ENCODE assay signal across 14 cellular contexts in genomic region chr10:6009159-6009558, GRCh38. TPM values are rescaled to one million over a fixed set of nuclear protein-coding genes. Genes with fewer than 3 reads are reported as not detected.
DNase-seq lines count a peak whose midpoint lies in the region; ATAC-seq, FAIRE-seq and TF ChIP-seq lines count a peak whose summit lies in the region.
"Had no signal": no experiment of that assay in that cellular context is flagged by ENCODE, and none has a peak within 500 bp of the region (broad histone marks: within the 10 kb centered on the region; RNA-seq: fewer than 3 reads in every experiment).

No MANE protein-coding gene starts in this region.

- 60 to 72% (median 64%) methylated on average over 2 of the region's 2 CpGs for WGBS in heart left ventricle, 4 donors

- H3K4me3 ChIP-seq in heart left ventricle: peak overlapping the region in 9 of 12 donors; percentile 9 to 47 (median 34)
- no peak overlapping the region for H3K4me3 ChIP-seq in CD4-positive, alpha-beta memory T cell (ENCODE audit: low read length in 2 of 2)
- H3K4me3 ChIP-seq: cardiac muscle cell, sigmoid colon, SJSA1 had no signal

- CTCF ChIA-PET in CD4-positive, alpha-beta memory T cell (lab: Charles Lee; ENCODE audit: partially characterized antibody): interaction anchor here (10.3 kb wide), 1 partner anchor 76 kb away, joined by 127 read pairs; no protein-coding TSS in a partner anchor

- intact Hi-C loops in activated T-helper 2 cell treated with anti-CD3 and anti-CD28 coated beads, Interferon-gamma antibody, Interleukin-2, Interleukin-4, amounts not matched to agents 10 μg/mL and 5 μg/mL and 100 μg/mL, durations not matched to agents 14 hours and 24 hours and 36 hours (cut with micrococcal nuclease): loop anchor here (1.0 kb wide), 1 partner anchor 8 kb away; no protein-coding TSS in a partner anchor
- intact Hi-C loops in heart left ventricle (cut with DNase I): loop anchor here in 1 of 10 donors (10.0 kb wide), 1 partner anchor 54 kb away; no protein-coding TSS in a partner anchor
- intact Hi-C loops in CD4-positive, alpha-beta memory T cell (cut with micrococcal nuclease): no loop called here

- peaks cover 27% of the 10 kb centered on the region for H3K9me3 Mint-ChIP-seq in activated T-helper 2 cell treated with anti-CD3 and anti-CD28 coated beads, Interferon-gamma antibody, Interleukin-2, Interleukin-4, amounts not matched to agents 10 μg/mL and 5 μg/mL and 100 μg/mL, durations not matched to agents 14 hours and 24 hours and 36 hours
- H3K9me3 Mint-ChIP-seq in stimulated activated effector memory CD8-positive, alpha-beta T cell treated with anti-CD3 and anti-CD28 coated beads, Interleukin-12 subunit alpha, Interleukin-12 subunit beta, amount 100 ng/mL, for 72 hours: peaks cover 5% of the 10 kb centered on the region
- H3K9me3 Mint-ChIP-seq in CD4-positive, alpha-beta memory T cell: peaks cover 0 to 3% (median 0%) of the 10 kb centered on the region in 8 donors
- H3K9me3 Mint-ChIP-seq in naive thymus-derived CD8-positive, alpha-beta T cell: peaks cover 0 to 13% (median 2%) of the 10 kb centered on the region in 9 donors

- no peaks in the 10 kb centered on the region for H3K36me3 ChIP-seq in heart left ventricle
- no peaks in the 10 kb centered on the region for H3K36me3 ChIP-seq in CD4-positive, alpha-beta memory T cell (ENCODE audit: insufficient read depth, low read length)
- H3K36me3 ChIP-seq: cardiac muscle cell, sigmoid colon, SJSA1 had no signal

- H3K4me1 Mint-ChIP-seq in activated T-helper 2 cell treated with anti-CD3 and anti-CD28 coated beads, Interferon-gamma antibody, Interleukin-2, Interleukin-4, amounts not matched to agents 10 μg/mL and 5 μg/mL and 100 μg/mL, durations not matched to agents 14 hours and 24 hours and 36 hours (ENCODE audit: low read depth): peaks cover 48% of the 10 kb centered on the region
- H3K4me1 Mint-ChIP-seq in stimulated activated effector memory CD8-positive, alpha-beta T cell treated with anti-CD3 and anti-CD28 coated beads, Interleukin-12 subunit alpha, Interleukin-12 subunit beta, amount 100 ng/mL, for 72 hours: peaks cover 47% of the 10 kb centered on the region
- H3K4me1 Mint-ChIP-seq in CD4-positive, alpha-beta memory T cell: peaks cover 4 to 22% (median 7%) of the 10 kb centered on the region in 4 donors
- peaks cover 0 to 5% (median 3%) of the 10 kb centered on the region in 4 donors for H3K4me1 Mint-ChIP-seq in naive thymus-derived CD8-positive, alpha-beta T cell

- peaks cover 0 to 15% (median 0%) of the 10 kb centered on the region in 12 donors for H3K4me1 ChIP-seq in heart left ventricle
- H3K4me1 ChIP-seq in CD4-positive, alpha-beta memory T cell (ENCODE audit: insufficient read depth, low read length): peaks cover 5% of the 10 kb centered on the region
- H3K4me1 ChIP-seq: sigmoid colon, SJSA1 had no signal

- no peaks in the 10 kb centered on the region for H3K27me3 Mint-ChIP-seq in activated T-helper 2 cell treated with anti-CD3 and anti-CD28 coated beads, Interferon-gamma antibody, Interleukin-2, Interleukin-4, amounts not matched to agents 10 μg/mL and 5 μg/mL and 100 μg/mL, durations not matched to agents 14 hours and 24 hours and 36 hours (ENCODE audit: low read depth)
- peaks cover 0 to 1% of the 10 kb centered on the region in 2 donors for H3K27me3 Mint-ChIP-seq in CD4-positive, alpha-beta memory T cell
- H3K27me3 Mint-ChIP-seq in naive thymus-derived CD8-positive, alpha-beta T cell: peaks cover 0 to 15% (median 3%) of the 10 kb centered on the region in 5 donors

- TF ChIP-seq CTCF in heart left ventricle (IDR thresholded peaks at IDR 0.05): no peak

- POLR2A ChIA-PET in CD4-positive, alpha-beta memory T cell (lab: Charles Lee; ENCODE audit: partially characterized antibody): no interaction called here
- POLR2A ChIA-PET in naive thymus-derived CD8-positive, alpha-beta T cell (lab: Charles Lee): no interaction called here

- H3K27me3 ChIP-seq in heart left ventricle: peaks cover 0 to 3% (median 0%) of the 10 kb centered on the region in 9 donors
- no peaks in the 10 kb centered on the region for H3K27me3 ChIP-seq in CD4-positive, alpha-beta memory T cell (ENCODE audit: insufficient read depth, low read length)
- H3K27me3 ChIP-seq: cardiac muscle cell, sigmoid colon had no signal

- H3K27ac Mint-ChIP-seq in activated T-helper 2 cell treated with anti-CD3 and anti-CD28 coated beads, Interferon-gamma antibody, Interleukin-2, Interleukin-4, amounts not matched to agents 10 μg/mL and 5 μg/mL and 100 μg/mL, durations not matched to agents 14 hours and 24 hours and 36 hours: peak overlapping the region; percentile 43
- peak overlapping the region; percentile 90 for H3K27ac Mint-ChIP-seq in stimulated activated effector memory CD8-positive, alpha-beta T cell treated with anti-CD3 and anti-CD28 coated beads, Interleukin-12 subunit alpha, Interleukin-12 subunit beta, amount 100 ng/mL, for 72 hours
- peak overlapping the region in 1 of 7 donors; percentile 29 for H3K27ac Mint-ChIP-seq in CD4-positive, alpha-beta memory T cell
- no peak overlapping the region for H3K27ac Mint-ChIP-seq in naive thymus-derived CD8-positive, alpha-beta T cell

- no peak overlapping the region for H3K4me3 Mint-ChIP-seq in activated T-helper 2 cell treated with anti-CD3 and anti-CD28 coated beads, Interferon-gamma antibody, Interleukin-2, Interleukin-4, amounts not matched to agents 10 μg/mL and 5 μg/mL and 100 μg/mL, durations not matched to agents 14 hours and 24 hours and 36 hours (ENCODE audit: low read depth)
- H3K4me3 Mint-ChIP-seq in stimulated activated effector memory CD8-positive, alpha-beta T cell treated with anti-CD3 and anti-CD28 coated beads, Interleukin-12 subunit alpha, Interleukin-12 subunit beta, amount 100 ng/mL, for 72 hours: no peak overlapping the region
- no peak overlapping the region for H3K4me3 Mint-ChIP-seq in CD4-positive, alpha-beta memory T cell
- no peak overlapping the region for H3K4me3 Mint-ChIP-seq in naive thymus-derived CD8-positive, alpha-beta T cell

- TF ChIP-seq POLR2A in heart left ventricle (IDR thresholded peaks at IDR 0.05): no peak
- no peak for TF ChIP-seq POLR2A in H54 (IDR thresholded peaks at IDR 0.05; ENCODE audit: low read depth, low read length)

- peaks cover 66% of the 10 kb centered on the region for H3K36me3 Mint-ChIP-seq in activated T-helper 2 cell treated with anti-CD3 and anti-CD28 coated beads, Interferon-gamma antibody, Interleukin-2, Interleukin-4, amounts not matched to agents 10 μg/mL and 5 μg/mL and 100 μg/mL, durations not matched to agents 14 hours and 24 hours and 36 hours (ENCODE audit: low read depth)
- peaks cover 66% of the 10 kb centered on the region for H3K36me3 Mint-ChIP-seq in stimulated activated effector memory CD8-positive, alpha-beta T cell treated with anti-CD3 and anti-CD28 coated beads, Interleukin-12 subunit alpha, Interleukin-12 subunit beta, amount 100 ng/mL, for 72 hours
- H3K36me3 Mint-ChIP-seq in CD4-positive, alpha-beta memory T cell: peaks cover 6 to 21% of the 10 kb centered on the region in 2 donors
- H3K36me3 Mint-ChIP-seq in naive thymus-derived CD8-positive, alpha-beta T cell: peaks cover 0 to 17% (median 0%) of the 10 kb centered on the region in 3 donors

- H3K9me3 ChIP-seq in heart left ventricle: peaks cover 0 to 10% (median 0%) of the 10 kb centered on the region in 12 donors
- H3K9me3 ChIP-seq in CD4-positive, alpha-beta memory T cell (ENCODE audit: control insufficient read depth in 1 of 2, low read length in 2 of 2): no peaks in the 10 kb centered on the region
- H3K9me3 ChIP-seq: sigmoid colon had no signal

- no peak for FAIRE-seq in H54 (lab: Jason Lieb, UNC)

- peak overlapping the region in 7 of 12 donors; percentile 6 to 75 (median 34) for H3K27ac ChIP-seq in heart left ventricle
- H3K27ac ChIP-seq in CD4-positive, alpha-beta memory T cell (ENCODE audit: low read depth, low read length): no peak overlapping the region
- H3K27ac ChIP-seq: cardiac muscle cell, KMS-11, SJSA1 had no signal

- DNase-seq in M059J (ENCODE audit: low read depth) (peak; percentile 20), heart left ventricle (no peak), H54 (ENCODE audit: insufficient read length, low spot score) (no peak)
- DNase-seq in activated T-helper 2 cell treated with anti-CD3 and anti-CD28 coated beads, Interferon-gamma antibody, Interleukin-2, Interleukin-4, amounts not matched to agents 10 μg/mL and 5 μg/mL and 100 μg/mL, durations not matched to agents 14 hours and 24 hours and 36 hours (ENCODE audit: low spot score): no peak
- no peak for DNase-seq in stimulated activated effector memory CD8-positive, alpha-beta T cell treated with anti-CD3 and anti-CD28 coated beads, Interleukin-12 subunit alpha, Interleukin-12 subunit beta, amount 100 ng/mL, for 72 hours (ENCODE audit: low spot score in 2 of 2)
- DNase-seq in CD4-positive, alpha-beta memory T cell: no peak
- no peak for DNase-seq in naive thymus-derived CD8-positive, alpha-beta T cell
- DNase-seq: activated CD4-positive, alpha-beta T cell treated with anti-CD3 and anti-CD28 coated beads, Interleukin-2, amount 50 U/mL, for 4 hours; EL; NCI-H524; sigmoid colon had no signal

- peak; percentile 49 to 83 (median 55) for ATAC-seq in heart left ventricle
- ATAC-seq in stimulated activated effector memory CD8-positive, alpha-beta T cell treated with anti-CD3 and anti-CD28 coated beads, Interleukin-12 subunit alpha, Interleukin-12 subunit beta, amount 100 ng/mL, for 72 hours: peak; percentile 41
- ATAC-seq in naive thymus-derived CD8-positive, alpha-beta T cell: no peak

RNA-seq across cellular contexts. Expression of gene IL15RA, which starts 31.8 kb away (rescaled TPM):
- total RNA-seq in M059J (2014; rRNA removed; shearing (Covaris generic)): 14.9 and 26.3 TPM in 2 replicates
- 19.2 and 19.8 TPM in 2 replicates for total RNA-seq in activated T-helper 2 cell treated with anti-CD3 and anti-CD28 coated beads, Interferon-gamma antibody, Interleukin-2, Interleukin-4, amounts not matched to agents 10 μg/mL and 5 μg/mL and 100 μg/mL, durations not matched to agents 14 hours and 24 hours and 36 hours
- 10 to 100 TPM in 4 of 9 donors, 1 to 10 TPM in 5; 2.2 to 41.1 (median 6.0) TPM for total RNA-seq in heart left ventricle
- polyA plus RNA-seq in heart left ventricle: 10 to 100 TPM in 1 of 2 donors, 1 to 10 TPM in 1; 6.6 to 13.4 TPM
- 10 to 100 TPM; 11.1 to 14.7 TPM for total RNA-seq in CD4-positive, alpha-beta memory T cell
- 10 to 100 TPM; 17.4 to 20.0 TPM for polyA plus RNA-seq in CD4-positive, alpha-beta memory T cell
- total RNA-seq in naive thymus-derived CD8-positive, alpha-beta T cell: 1 to 10 TPM; 3.6 to 5.4 TPM
- 1 to 10 TPM; 3.6 to 4.7 (median 3.8) TPM for polyA plus RNA-seq in naive thymus-derived CD8-positive, alpha-beta T cell

RNA-seq across cellular contexts. Expression of gene IL2RA, which starts 53.0 kb away (rescaled TPM):
- not detected in 2 replicates for total RNA-seq in M059J (2014; rRNA removed; shearing (Covaris generic))
- 1,777 and 1,808 TPM in 2 replicates for total RNA-seq in activated T-helper 2 cell treated with anti-CD3 and anti-CD28 coated beads, Interferon-gamma antibody, Interleukin-2, Interleukin-4, amounts not matched to agents 10 μg/mL and 5 μg/mL and 100 μg/mL, durations not matched to agents 14 hours and 24 hours and 36 hours
- total RNA-seq in heart left ventricle: 10 to 100 TPM in 1 of 9 donors, 1 to 10 TPM in 4, under 1 TPM in 3, not detected in 1; 0.32 to 11.1 (median 1.3) TPM
- polyA plus RNA-seq in heart left ventricle: under 1 TPM; 0.11 to 0.78 TPM
- 10 to 100 TPM; 15.1 to 17.1 TPM for total RNA-seq in CD4-positive, alpha-beta memory T cell
- 10 to 100 TPM; 23.7 to 29.9 TPM for polyA plus RNA-seq in CD4-positive, alpha-beta memory T cell
- total RNA-seq in naive thymus-derived CD8-positive, alpha-beta T cell: 1 to 10 TPM; 1.0 to 1.4 TPM
- polyA plus RNA-seq in naive thymus-derived CD8-positive, alpha-beta T cell: under 1 TPM; 0.07 to 0.25 (median 0.16) TPM
- total RNA-seq: cardiac muscle cell, SJSA1 had no signal
- polyA plus RNA-seq: cardiac muscle cell had no signal

Comparison
In these comparisons a context has a peak if more than half of its experiments do, and no peak if none do; other contexts are left out.
1. H3K27ac Mint-ChIP-seq: peak in activated T-helper 2 cell treated with anti-CD3 and anti-CD28 coated beads, Interferon-gamma antibody, Interleukin-2, Interleukin-4, amounts not matched to agents 10 μg/mL and 5 μg/mL and 100 μg/mL, durations not matched to agents 14 hours and 24 hours and 36 hours (single experiment) and stimulated activated effector memory CD8-positive, alpha-beta T cell treated with anti-CD3 and anti-CD28 coated beads, Interleukin-12 subunit alpha, Interleukin-12 subunit beta, amount 100 ng/mL, for 72 hours (single experiment); none in naive thymus-derived CD8-positive, alpha-beta T cell (0 of 10).
2. ATAC-seq: peak in heart left ventricle (4 of 4) and stimulated activated effector memory CD8-positive, alpha-beta T cell treated with anti-CD3 and anti-CD28 coated beads, Interleukin-12 subunit alpha, Interleukin-12 subunit beta, amount 100 ng/mL, for 72 hours (single experiment); none in naive thymus-derived CD8-positive, alpha-beta T cell (0 of 2).
3. H3K4me3 ChIP-seq: peak in heart left ventricle (9 of 12); none in CD4-positive, alpha-beta memory T cell (0 of 2).
4. RNA of gene IL2RA, which starts 53.0 kb away (total RNA-seq): 1,777 to 1,808 TPM in activated T-helper 2 cell treated with anti-CD3 and anti-CD28 coated beads, Interferon-gamma antibody, Interleukin-2, Interleukin-4, amounts not matched to agents 10 μg/mL and 5 μg/mL and 100 μg/mL, durations not matched to agents 14 hours and 24 hours and 36 hours; 15.1 to 17.1 TPM in CD4-positive, alpha-beta memory T cell, 1.0 to 1.4 TPM in naive thymus-derived CD8-positive, alpha-beta T cell, 0.32 to 11.1 TPM in heart left ventricle and not detected in M059J; every median in the first group is over 10 times any median in the second.